ENCODE assay signal across 23 cellular contexts in genomic region chr1:95282496-95282850, GRCh38.
"Had no signal": no experiment of that assay in that cellular context is flagged by ENCODE, and none has a peak within 500 bp of the region (broad histone marks: within the 10 kb centered on the region; RNA-seq: fewer than 3 reads in every experiment).

No MANE protein-coding gene starts in this region.

- H3K9me3 ChIP-seq: esophagus muscularis mucosa, pancreas, right lobe of liver, tibial artery, upper lobe of left lung, uterus had no signal

- H3K4me3 ChIP-seq: esophagus muscularis mucosa, hepatocyte, lung, neural progenitor cell, pancreas, right lobe of liver, tibial artery, upper lobe of left lung, uterus had no signal

- ATAC-seq: foreskin keratinocyte; left colon; left ventricle myocardium superior; natural killer cell treated with Interleukin-12 subunit alpha and Interleukin-12 subunit beta and Interleukin-15 and Interleukin-18, amount 100 ng/mL, for 72 hours; pancreas; right lobe of liver; stimulated activated effector memory CD8-positive, alpha-beta T cell treated with anti-CD3 and anti-CD28 coated beads, Interleukin-12 subunit alpha, Interleukin-12 subunit beta, amount 100 ng/mL, for 72 hours had no signal

- H3K4me1 ChIP-seq: esophagus muscularis mucosa, foreskin keratinocyte, right lobe of liver, tibial artery, upper lobe of left lung, uterus had no signal

- H3K36me3 ChIP-seq: esophagus muscularis mucosa, neural progenitor cell, pancreas, right lobe of liver, tibial artery, upper lobe of left lung, uterus had no signal

- DNase-seq: cortex of kidney; effector memory CD4-positive, alpha-beta T cell; foreskin keratinocyte; head of caudate nucleus; left colon; left ventricle myocardium superior; mesenchymal stem cell; midbrain; occipital lobe; pancreas; right lobe of liver; stimulated activated CD4-positive, alpha-beta T cell treated with anti-CD3 and anti-CD28 coated beads, Interleukin-4, amount 100 ng/mL, for 1 hour; stimulated activated CD8-positive, alpha-beta memory T cell treated with anti-CD3 and anti-CD28 coated beads, Interleukin-4, amount 100 ng/mL, for 48 hours; tibial artery; upper lobe of left lung; uterus had no signal

- H3K27ac ChIP-seq: epithelial cell of prostate, esophagus muscularis mucosa, foreskin keratinocyte, hepatocyte, neural progenitor cell, pancreas, right lobe of liver, tibial artery, upper lobe of left lung, uterus had no signal

- H3K9ac ChIP-seq: neural progenitor cell had no signal

- H3K27me3 ChIP-seq: esophagus muscularis mucosa, neural progenitor cell, pancreas, right lobe of liver, tibial artery, upper lobe of left lung, uterus had no signal
